ENCODE assay signal across 8 cellular contexts in genomic region chr7:3955751-3956696, GRCh38.
DNase-seq lines count a peak whose midpoint lies in the region; ATAC-seq and TF ChIP-seq lines count a peak whose summit lies in the region.

No MANE protein-coding gene starts in this region.

- TF ChIP-seq CTCF in epithelial cell of proximal tubule (conservative IDR thresholded peaks at IDR 0.05; ENCODE audit: low read depth, low read length): no peak

- in situ Hi-C loops in Caki2 (cut with HindIII; ENCODE audit: low pct_unique_long_range_greater_than_20kb, low sequenced_read_pairs): no loop called here

- H3K4me3 ChIP-seq in epithelial cell of proximal tubule (ENCODE audit: low read depth, low read length): no peak overlapping the region

- ATAC-seq in GM21447 (IDR thresholded peaks at IDR 0.05; ENCODE audit: unreplicated experiment) (peak; percentile 83), Right ventricle myocardium superior (ENCODE audit: poor library complexity) (no peak)

- intact Hi-C loops in Right ventricle myocardium superior (cut with DNase I): no loop called here

- peak; percentile 89 for DNase-seq in Caki2 (ENCODE audit: low read depth)
- DNase-seq in HT1080 (ENCODE audit: low read depth): peak; percentile 55
- DNase-seq in epithelial cell of proximal tubule (ENCODE audit: low read depth): peak; percentile 86
- DNase-seq in CD1c-positive myeloid dendritic cell (ENCODE audit: extremely low spot score): no peak
- DNase-seq in cortex of kidney (lab: John Stamatoyannopoulos, UW): no peak
- DNase-seq in Right ventricle myocardium superior: no peak
- no peak for DNase-seq in T-helper 9 cell

Comparison
In these comparisons a context has a peak if more than half of its experiments do, and no peak if none do; other contexts are left out.
1. DNase-seq: peak in Caki2 (single experiment), HT1080 (single experiment) and epithelial cell of proximal tubule (single experiment); none in CD1c-positive myeloid dendritic cell (single experiment), cortex of kidney (single experiment), Right ventricle myocardium superior (single experiment) and T-helper 9 cell (single experiment).